Comparison of ENCODE assay signal across 1 cellular context in the genomic region with DNA sequence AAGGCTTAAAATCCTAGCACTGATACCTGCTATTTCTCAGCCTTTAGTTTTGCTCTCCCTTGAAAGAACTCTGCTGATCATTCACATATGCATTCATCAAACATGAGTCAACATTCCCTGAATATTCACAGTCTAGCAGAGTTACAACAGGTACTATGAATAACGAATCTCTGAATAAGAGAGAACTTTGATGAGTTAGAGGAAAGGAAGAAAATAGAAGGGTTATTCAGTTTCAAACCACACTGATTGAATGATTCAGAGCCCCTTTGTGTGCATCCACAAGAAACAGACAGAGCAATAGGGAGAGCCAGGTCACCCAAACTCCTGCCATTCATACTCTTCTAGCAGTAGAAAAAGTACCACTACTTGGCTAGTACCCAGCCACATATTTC.
TF ChIP-seq lines count a peak whose summit lies in the region.

No MANE protein-coding gene starts in this region.

TF ChIP-seq in H1, 55 proteins besides CTCF, POLR2A, EP300 and RAD21:
- TF ChIP-seq KDM1A (IDR thresholded peaks at IDR 0.05; ENCODE audit: borderline replicate concordance, low read length) = no peak
- TF ChIP-seq SRF (IDR thresholded peaks at IDR 0.05; ENCODE audit: low read depth, low read length) = no peak
